ENCODE assay signal across 13 cellular contexts in genomic region chr2:182366625-182367024, GRCh38.
DNase-seq lines count a peak whose midpoint lies in the region; ATAC-seq and TF ChIP-seq lines count a peak whose summit lies in the region.
"Had no signal": no experiment of that assay in that cellular context is flagged by ENCODE, and none has a peak within 500 bp of the region (broad histone marks: within the 10 kb centered on the region; RNA-seq: fewer than 3 reads in every experiment).

No MANE protein-coding gene starts in this region.

- TF ChIP-seq CTCF in fibroblast of pulmonary artery (IDR thresholded peaks at IDR 0.05; ENCODE audit: low read length, missing control alignments) = no peak
- TF ChIP-seq CTCF in thoracic aorta (IDR thresholded peaks at IDR 0.05) = no peak

- H3K4me1 ChIP-seq in thoracic aorta (ENCODE audit: control insufficient read depth in 1 of 2, low read depth in 2 of 2) = peaks cover 25 to 36% of the 10 kb centered on the region in 2 donors

- H3K4me3 ChIP-seq in fibroblast of pulmonary artery (replicated peaks; ENCODE audit: low read depth, low read length) (no peak overlapping the region), thoracic aorta (no peak overlapping the region)
- H3K4me3 ChIP-seq: hepatocyte, smooth muscle cell had no signal

- no peaks in the 10 kb centered on the region for H3K36me3 ChIP-seq in thoracic aorta

- peak; percentile 81 for ATAC-seq in thoracic aorta (ENCODE audit: insufficient number of reproducible peaks, low FRiP score, low read depth)
- ATAC-seq in HG02840 (IDR thresholded peaks at IDR 0.05; ENCODE audit: low FRiP score, unreplicated experiment) = no peak
- ATAC-seq: activated CD8-positive, alpha-beta T cell treated with anti-CD3 and anti-CD28 coated beads for 36 hours had no signal

- DNase-seq in NCI-H2227 (lab: John Stamatoyannopoulos, UW; ENCODE audit: unreplicated experiment) (peak; percentile 11), NCI-H2227 treated with DMSO at 0.1 percent for 48 hours (lab: John Stamatoyannopoulos, UW) (no peak), NCI-H460 (ENCODE audit: extremely low read depth, low read depth) (peak; percentile 99), fibroblast of pulmonary artery (ENCODE audit: low read depth) (peak; percentile 90), thoracic aorta (ENCODE audit: low spot score) (no peak), NCI-H226 (no peak), cerebellar nuclear complex (lab: John Stamatoyannopoulos, UW) (no peak)
- DNase-seq: activated CD8-positive, alpha-beta T cell treated with anti-CD3 and anti-CD28 coated beads for 36 hours; activated naive CD4-positive, alpha-beta T cell treated with anti-CD3 and anti-CD28 coated beads for 36 hours; NCI-H82 had no signal

- H3K27me3 ChIP-seq in thoracic aorta (replicated peaks; ENCODE audit: insufficient read depth) = no peaks in the 10 kb centered on the region
- H3K27me3 ChIP-seq: hepatocyte had no signal

- H3K27ac ChIP-seq in thoracic aorta = peak overlapping the region in 1 of 2 donors; percentile 24

- H3K9me3 ChIP-seq in thoracic aorta = no peaks in the 10 kb centered on the region

Comparison
In these comparisons a context has a peak if more than half of its experiments do, and no peak if none do; other contexts are left out.
1. DNase-seq: peak in NCI-H2227 (single experiment), NCI-H460 (single experiment) and fibroblast of pulmonary artery (single experiment); none in NCI-H2227 treated with DMSO at 0.1 percent for 48 hours (single experiment), thoracic aorta (single experiment), NCI-H226 (single experiment) and cerebellar nuclear complex (0 of 2).